ENCODE assay signal across 1 cellular context in genomic region chr9:125985142-125985997, GRCh38.
TF ChIP-seq lines count a peak whose summit lies in the region.

No MANE protein-coding gene starts in this region.

TF ChIP-seq in H1, 55 proteins besides CTCF, POLR2A, EP300 and RAD21 (continued from another document):
- no peak for TF ChIP-seq USF2 (IDR thresholded peaks at IDR 0.05; ENCODE audit: low read length)
- TF ChIP-seq SP2 (IDR thresholded peaks at IDR 0.05; ENCODE audit: low read length) = no peak
- TF ChIP-seq SIRT6 (IDR thresholded peaks at IDR 0.05; ENCODE audit: low read length) = no peak
- TF ChIP-seq SIN3A (conservative IDR thresholded peaks at IDR 0.05 in 1 of 2, IDR thresholded peaks at IDR 0.05 in 1 of 2; ENCODE audit: low read depth in 1 of 2, low read length in 2 of 2) = no peak
- TF ChIP-seq FOSL1 (IDR thresholded peaks at IDR 0.05; ENCODE audit: insufficient read depth, low read depth, low read length) = no peak
- TF ChIP-seq CHD1 (IDR thresholded peaks at IDR 0.05; ENCODE audit: low read depth, low read length) = no peak
- TF ChIP-seq, protein P1, sequence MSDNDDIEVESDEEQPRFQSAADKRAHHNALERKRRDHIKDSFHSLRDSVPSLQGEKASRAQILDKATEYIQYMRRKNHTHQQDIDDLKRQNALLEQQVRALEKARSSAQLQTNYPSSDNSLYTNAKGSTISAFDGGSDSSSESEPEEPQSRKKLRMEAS (IDR thresholded peaks at IDR 0.05) = no peak
- no peak for TF ChIP-seq BRCA1 (IDR thresholded peaks at IDR 0.05; ENCODE audit: low read depth, low read length)
TF ChIP-seq in H1: peak in this region for 0.
